ENCODE assay signal across 24 cellular contexts in genomic region chr5:71969464-71969863, GRCh38.
A peak's percentile ranks its signal among the peaks of the same experiment; 100 is the strongest.
DNase-seq lines count a peak whose midpoint lies in the region; ATAC-seq and TF ChIP-seq lines count a peak whose summit lies in the region.
"Had no signal": no experiment of that assay in that cellular context is flagged by ENCODE, and none has a peak within 500 bp of the region (broad histone marks: within the 10 kb centered on the region; RNA-seq: fewer than 3 reads in every experiment).

No MANE protein-coding gene starts in this region.

- H3K79me1 ChIP-seq in IMR-90 (ENCODE audit: low read depth in 1 of 2, low read length in 2 of 2) = no peaks in the 10 kb centered on the region

- H3K14ac ChIP-seq in IMR-90 (replicated peaks; ENCODE audit: low read depth, low read length) = no peak overlapping the region

- H3K36me3 ChIP-seq in IMR-90 (ENCODE audit: control insufficient read depth, insufficient read depth, low read length) (no peaks in the 10 kb centered on the region), brain microvascular endothelial cell (replicated peaks) (no peaks in the 10 kb centered on the region), uterus (no peaks in the 10 kb centered on the region)

- intact Hi-C loops in IMR-90 (cut with micrococcal nuclease) = no loop called here
- intact Hi-C loops in uterus (cut with DNase I; ENCODE audit: low total_unique reads) = no loop called here

- peak overlapping the region; percentile 14 for H2AFZ ChIP-seq in IMR-90 (replicated peaks; ENCODE audit: low read length, poor library complexity)

- no peak overlapping the region for H2AK9ac ChIP-seq in IMR-90 (replicated peaks; ENCODE audit: low read depth, low read length, poor library complexity)

- no peak overlapping the region for H2BK20ac ChIP-seq in IMR-90 (ENCODE audit: low read depth, low read length)

- TF ChIP-seq POLR2A in IMR-90 (IDR thresholded peaks at IDR 0.05; ENCODE audit: low read depth, low read length) (no peak), uterus (IDR thresholded peaks at IDR 0.05) (no peak)

- H2BK120ac ChIP-seq in IMR-90 (ENCODE audit: low read depth, low read length) = no peak overlapping the region

- no peak for TF ChIP-seq RAD21 in IMR-90 (IDR thresholded peaks at IDR 0.05; ENCODE audit: low read length)

- H2AK5ac ChIP-seq in IMR-90 (ENCODE audit: low read depth, low read length) = no peak overlapping the region

- BruUV-seq in IMR-90 (replicated peaks; lab: Mats Ljungman, UMichigan) = no TSS peak

- H3K27ac ChIP-seq in IMR-90 (ENCODE audit: insufficient read depth, low read length) (no peak overlapping the region), brain microvascular endothelial cell (no peak overlapping the region), uterus (no peak overlapping the region)
- H3K27ac ChIP-seq: KMS-11, RWPE1, SK-N-MC had no signal

- H4K20me1 ChIP-seq in IMR-90 (ENCODE audit: insufficient read depth, low read length) = no peaks in the 10 kb centered on the region

- H3K4me3 ChIP-seq in IMR-90 (ENCODE audit: insufficient read depth, low read depth, low read length) (no peak overlapping the region), brain microvascular endothelial cell (ENCODE audit: low read depth, low read length) (no peak overlapping the region), fibroblast of the aortic adventitia (ENCODE audit: low read depth, low read length) (no peak overlapping the region), uterus (no peak overlapping the region)
- H3K4me3 ChIP-seq: GM12878, SK-N-MC had no signal

- no CpG with 5 or more reads among the region's 2 CpGs for WGBS in IMR-90 (ENCODE audit: extremely low coverage in 2 of 2, insufficient read length in 1 of 2), 2 experiments

- no peak overlapping the region for H4K5ac ChIP-seq in IMR-90 (ENCODE audit: low read depth, low read length)

- POLR2A ChIA-PET in IMR-90 (lab: Charles Lee; ENCODE audit: unreplicated experiment) = no interaction called here

- DNase-seq in Ammon's horn (ENCODE audit: low spot score) (peak; percentile 47), IMR-90 (no peak), brain microvascular endothelial cell (peak; percentile 38), fibroblast of the aortic adventitia (ENCODE audit: low read depth) (peak; percentile 14), uterus (no peak)
- DNase-seq: H9; HFFc6; NCI-H1105; NCI-H146; NCI-H2029; NCI-H2227 treated with DMSO at 0.1 percent for 48 hours; NCI-H510A treated with DMSO at 0.1 percent for 48 hours; NCI-H774; NK-92 treated with Interleukin-12 subunit alpha and Interleukin-12 subunit beta, amount 100 ng/mL, for 24 hours; SHP77 treated with DMSO at 0.1 percent for 48 hours; SW 1271 had no signal

- dilution Hi-C loops in IMR-90 (cut with HindIII; ENCODE audit: low sequenced_read_pairs, unreplicated experiment) = no loop called here

- H3K9me3 ChIP-seq in IMR-90 (ENCODE audit: control insufficient read depth, insufficient read depth, low read length) (no peaks in the 10 kb centered on the region), uterus (no peaks in the 10 kb centered on the region)

- H3K4ac ChIP-seq in IMR-90 (ENCODE audit: low read depth, low read length) = no peak overlapping the region

- in situ Hi-C loops in IMR-90 (cut with MboI; ENCODE audit: low sequenced_read_pairs) (no loop called here), brain microvascular endothelial cell (cut with HindIII; ENCODE audit: low pct_ligation_motif_present, low sequenced_read_pairs) (no loop called here)

- ATAC-seq in IMR-90 (ENCODE audit: low read depth) (no peak), GM18907 (IDR thresholded peaks at IDR 0.05; ENCODE audit: unreplicated experiment) (no peak), GM21515 (IDR thresholded peaks at IDR 0.05; ENCODE audit: unreplicated experiment) (no peak), GM19397 (IDR thresholded peaks at IDR 0.05; ENCODE audit: unreplicated experiment) (no peak)
- ATAC-seq: GM12878, HepG2 had no signal

- H2BK15ac ChIP-seq in IMR-90 (ENCODE audit: low read depth, low read length) = no peak overlapping the region

- no peaks in the 10 kb centered on the region for H3K4me1 ChIP-seq in IMR-90 (ENCODE audit: control insufficient read depth, insufficient read depth, low read length)
- no peaks in the 10 kb centered on the region for H3K4me1 ChIP-seq in uterus

- H4K91ac ChIP-seq in IMR-90 (ENCODE audit: insufficient read depth, low read depth, low read length) = no peak overlapping the region

- no peak overlapping the region for H3K23ac ChIP-seq in IMR-90 (ENCODE audit: low read depth, low read length)

- CTCF ChIA-PET in IMR-90 (lab: Yijun Ruan, JAX) = no interaction called here

- no peaks in the 10 kb centered on the region for H3K9me1 ChIP-seq in IMR-90 (ENCODE audit: insufficient read depth, low read length)

- H4K8ac ChIP-seq in IMR-90 (ENCODE audit: low read depth in 2 of 2, low read length in 2 of 2) = no peak overlapping the region

- H3K56ac ChIP-seq in IMR-90 (ENCODE audit: extremely low read depth, insufficient read depth, low read length) = no peak overlapping the region

- no peak overlapping the region for H3K9ac ChIP-seq in IMR-90 (ENCODE audit: low read depth, low read length)
- H3K9ac ChIP-seq: KMS-11 had no signal

- TF ChIP-seq CTCF in IMR-90 (conservative IDR thresholded peaks at IDR 0.05; ENCODE audit: low read depth, low read length) = no peak
- TF ChIP-seq CTCF in brain microvascular endothelial cell (IDR thresholded peaks at IDR 0.05; ENCODE audit: low read depth, low read length, missing control alignments) = no peak
- no peak for TF ChIP-seq CTCF in fibroblast of the aortic adventitia (IDR thresholded peaks at IDR 0.05; ENCODE audit: insufficient read depth, low read length)
- no peak for TF ChIP-seq CTCF in uterus (IDR thresholded peaks at IDR 0.05)

- no peak overlapping the region for H2BK5ac ChIP-seq in IMR-90 (ENCODE audit: low read depth, low read length, poor library complexity, severe bottlenecking)

- no peak overlapping the region for H3K4me2 ChIP-seq in IMR-90 (ENCODE audit: low read depth, low read length)
- H3K4me2 ChIP-seq: KMS-11 had no signal

- H3K27me3 ChIP-seq in IMR-90 (ENCODE audit: control insufficient read depth, insufficient read depth, low read length) = peaks cover 22% of the 10 kb centered on the region
- no peaks in the 10 kb centered on the region for H3K27me3 ChIP-seq in brain microvascular endothelial cell (replicated peaks)
- no peaks in the 10 kb centered on the region for H3K27me3 ChIP-seq in uterus

- H3K18ac ChIP-seq in IMR-90 (ENCODE audit: low read depth, low read length) = no peak overlapping the region

TF ChIP-seq in IMR-90, 13 proteins besides CTCF, POLR2A, EP300 and RAD21:
- TF ChIP-seq, protein P1, sequence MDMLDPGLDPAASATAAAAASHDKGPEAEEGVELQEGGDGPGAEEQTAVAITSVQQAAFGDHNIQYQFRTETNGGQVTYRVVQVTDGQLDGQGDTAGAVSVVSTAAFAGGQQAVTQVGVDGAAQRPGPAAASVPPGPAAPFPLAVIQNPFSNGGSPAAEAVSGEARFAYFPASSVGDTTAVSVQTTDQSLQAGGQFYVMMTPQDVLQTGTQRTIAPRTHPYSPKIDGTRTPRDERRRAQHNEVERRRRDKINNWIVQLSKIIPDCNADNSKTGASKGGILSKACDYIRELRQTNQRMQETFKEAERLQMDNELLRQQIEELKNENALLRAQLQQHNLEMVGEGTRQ (IDR thresholded peaks at IDR 0.05; ENCODE audit: low read depth, low read length) = no peak
- TF ChIP-seq MAFK (IDR thresholded peaks at IDR 0.05; ENCODE audit: low read depth, low read length) (no peak), MAZ (IDR thresholded peaks at IDR 0.05; ENCODE audit: borderline replicate concordance, low read depth, low read length) (no peak), CEBPB (IDR thresholded peaks at IDR 0.05; ENCODE audit: low read depth, low read length) (no peak), RCOR1 (IDR thresholded peaks at IDR 0.05; ENCODE audit: insufficient replicate concordance, low read length) (no peak), ELK1 (IDR thresholded peaks at IDR 0.05; ENCODE audit: borderline replicate concordance, low read depth, low read length) (no peak), BHLHE40 (IDR thresholded peaks at IDR 0.05; ENCODE audit: low read depth, low read length) (no peak), CHD1 (IDR thresholded peaks at IDR 0.05; ENCODE audit: low read depth, low read length) (no peak)

Comparison
In these comparisons a context has a peak if more than half of its experiments do, and no peak if none do; other contexts are left out.
1. DNase-seq: peak in Ammon's horn (single experiment), brain microvascular endothelial cell (single experiment) and fibroblast of the aortic adventitia (single experiment); none in IMR-90 (single experiment) and uterus (0 of 2).